ENCODE assay signal across 10 cellular contexts in genomic region chr9:131773911-131774379, GRCh38. TPM values are rescaled to one million over a fixed set of nuclear protein-coding genes. Genes with fewer than 3 reads are reported as not detected.
DNase-seq lines count a peak whose midpoint lies in the region; ATAC-seq and TF ChIP-seq lines count a peak whose summit lies in the region.
"Had no signal": no experiment of that assay in that cellular context is flagged by ENCODE, and none has a peak within 500 bp of the region (broad histone marks: within the 10 kb centered on the region; RNA-seq: fewer than 3 reads in every experiment).

No MANE protein-coding gene starts in this region.

- no peaks in the 10 kb centered on the region for H3K9me3 ChIP-seq in testis

- H3K4me3 ChIP-seq in GM12865 (ENCODE audit: low read depth, low read length) (no peak overlapping the region), testis (no peak overlapping the region)

- no peaks in the 10 kb centered on the region for H3K4me1 ChIP-seq in testis

- H3K27me3 ChIP-seq in testis, result no peaks in the 10 kb centered on the region

- TF ChIP-seq CTCF in GM12865 (IDR thresholded peaks at IDR 0.05; ENCODE audit: insufficient read depth, low read depth, low read length, missing control alignments) (no peak), testis (IDR thresholded peaks at IDR 0.05) (no peak)

- no peaks in the 10 kb centered on the region for H3K36me3 ChIP-seq in testis (ENCODE audit: low read depth, missing control alignments)

- intact Hi-C loops in testis (cut with DNase I; ENCODE audit: low total_unique reads), result no loop called here

- peak; percentile 48 for DNase-seq in GM12865 (ENCODE audit: low read depth)
- peak; percentile 71 for DNase-seq in M059J (ENCODE audit: low read depth)
- DNase-seq in activated gamma-delta T cell treated with anti-CD3 and anti-CD28 coated beads, Interleukin-2, amount 50 U/mL, for 16 hours (ENCODE audit: low read depth), result peak; percentile 12
- peak; percentile 84 for DNase-seq in iPS-NIHi7 (ENCODE audit: extremely low spot score)
- peak; percentile 77 for DNase-seq in testis
- no peak for DNase-seq in NCI-H1092 treated with DMSO at 0.1 percent for 48 hours (lab: John Stamatoyannopoulos, UW)

- TF ChIP-seq POLR2A in testis (IDR thresholded peaks at IDR 0.05), result no peak

- ATAC-seq in HG02610 (IDR thresholded peaks at IDR 0.05; ENCODE audit: unreplicated experiment) (no peak), GM19467 (IDR thresholded peaks at IDR 0.05; ENCODE audit: unreplicated experiment) (no peak)

- 11 to 18% methylated on average over 6 of the region's 6 CpGs for WGBS in testis, 2 donors

- no peak overlapping the region for H3K27ac ChIP-seq in testis
- H3K27ac ChIP-seq: epithelial cell of prostate, KMS-11 had no signal

RNA-seq across cellular contexts. Expression of gene RAPGEF1, which starts 34.1 kb away (rescaled TPM):
- total RNA-seq in M059J (2014; rRNA removed; shearing (Covaris generic)), result 14.5 and 30.8 TPM in 2 replicates
- 10 to 100 TPM; 55.8 to 56.9 TPM for total RNA-seq in testis
- 36.1 TPM for polyA plus RNA-seq in testis (ENCODE audit: insufficient read depth, low read depth, low replicate concordance)
